15 cellular contexts compared by ENCODE assay signal in genomic region chr6:108955329-108955949, GRCh38.
DNase-seq lines count a peak whose midpoint lies in the region; ATAC-seq and TF ChIP-seq lines count a peak whose summit lies in the region.
"Had no signal": no experiment of that assay in that cellular context is flagged by ENCODE, and none has a peak within 500 bp of the region (broad histone marks: within the 10 kb centered on the region; RNA-seq: fewer than 3 reads in every experiment).

No MANE protein-coding gene starts in this region.

- POLR2A ChIA-PET in activated CD4-positive, alpha-beta T cell treated with anti-CD3 and anti-CD28 coated beads, Interleukin-2, amount 10 ng/mL, durations not matched to agents 7 days and 5 days (lab: Charles Lee): interaction anchor here (0.6 kb wide), 1 partner anchor 103 kb away, joined by 3 read pairs; no protein-coding TSS in a partner anchor

- H3K27ac Mint-ChIP-seq in activated CD4-positive, alpha-beta T cell treated with anti-CD3 and anti-CD28 coated beads, Interleukin-2, amount 10 ng/mL, durations not matched to agents 7 days and 5 days: peak overlapping the region; percentile 54
- peak overlapping the region; percentile 62 for H3K27ac Mint-ChIP-seq in activated T-helper 2 cell treated with anti-CD3 and anti-CD28 coated beads, Interferon-gamma antibody, Interleukin-2, Interleukin-4, amounts not matched to agents 10 μg/mL and 5 μg/mL and 100 μg/mL, durations not matched to agents 14 hours and 24 hours and 36 hours
- H3K27ac Mint-ChIP-seq in natural killer cell treated with Interleukin-12 subunit alpha and Interleukin-12 subunit beta and Interleukin-15 and Interleukin-18, amount 100 ng/mL, for 72 hours: no peak overlapping the region

- H3K4me1 ChIP-seq in OCI-LY3 (ENCODE audit: low read length): peaks cover 18% of the 10 kb centered on the region

- intact Hi-C loops in activated T-helper 2 cell treated with anti-CD3 and anti-CD28 coated beads, Interferon-gamma antibody, Interleukin-2, Interleukin-4, amounts not matched to agents 10 μg/mL and 5 μg/mL and 100 μg/mL, durations not matched to agents 14 hours and 24 hours and 36 hours (cut with micrococcal nuclease): no loop called here

- H3K4me2 ChIP-seq in OCI-LY3 (ENCODE audit: low read length): peak overlapping the region; percentile 24; the same call in 1 of the 2 replicates

- no peaks in the 10 kb centered on the region for H3K27me3 Mint-ChIP-seq in activated CD4-positive, alpha-beta T cell treated with anti-CD3 and anti-CD28 coated beads, Interleukin-2, amount 10 ng/mL, durations not matched to agents 7 days and 5 days
- no peaks in the 10 kb centered on the region for H3K27me3 Mint-ChIP-seq in activated T-helper 2 cell treated with anti-CD3 and anti-CD28 coated beads, Interferon-gamma antibody, Interleukin-2, Interleukin-4, amounts not matched to agents 10 μg/mL and 5 μg/mL and 100 μg/mL, durations not matched to agents 14 hours and 24 hours and 36 hours (ENCODE audit: low read depth)
- no peaks in the 10 kb centered on the region for H3K27me3 Mint-ChIP-seq in natural killer cell treated with Interleukin-12 subunit alpha and Interleukin-12 subunit beta and Interleukin-15 and Interleukin-18, amount 100 ng/mL, for 72 hours

- no peaks in the 10 kb centered on the region for H3K27me3 ChIP-seq in OCI-LY3 (ENCODE audit: low read depth, low read length)

- H2AFZ ChIP-seq in OCI-LY3 (ENCODE audit: low read depth, low read length): peak overlapping the region; percentile 45; the same call in 1 of the 2 replicates

- H3K4me1 Mint-ChIP-seq in activated CD4-positive, alpha-beta T cell treated with anti-CD3 and anti-CD28 coated beads, Interleukin-2, amount 10 ng/mL, durations not matched to agents 7 days and 5 days: peaks cover 25% of the 10 kb centered on the region
- H3K4me1 Mint-ChIP-seq in activated T-helper 2 cell treated with anti-CD3 and anti-CD28 coated beads, Interferon-gamma antibody, Interleukin-2, Interleukin-4, amounts not matched to agents 10 μg/mL and 5 μg/mL and 100 μg/mL, durations not matched to agents 14 hours and 24 hours and 36 hours (ENCODE audit: low read depth): peaks cover 27% of the 10 kb centered on the region
- H3K4me1 Mint-ChIP-seq in natural killer cell treated with Interleukin-12 subunit alpha and Interleukin-12 subunit beta and Interleukin-15 and Interleukin-18, amount 100 ng/mL, for 72 hours (ENCODE audit: low read depth in 2 of 2): peaks cover 20 to 28% of the 10 kb centered on the region in 2 donors

- in situ Hi-C loops in KBM-7 (cut with MboI; ENCODE audit: low pct_unique_long_range_greater_than_20kb, low sequenced_read_pairs): no loop called here

- H4K20me1 ChIP-seq in OCI-LY3 (ENCODE audit: insufficient read depth, low read length): no peaks in the 10 kb centered on the region

- no peaks in the 10 kb centered on the region for H3K36me3 Mint-ChIP-seq in activated CD4-positive, alpha-beta T cell treated with anti-CD3 and anti-CD28 coated beads, Interleukin-2, amount 10 ng/mL, durations not matched to agents 7 days and 5 days (ENCODE audit: low read depth)
- no peaks in the 10 kb centered on the region for H3K36me3 Mint-ChIP-seq in activated T-helper 2 cell treated with anti-CD3 and anti-CD28 coated beads, Interferon-gamma antibody, Interleukin-2, Interleukin-4, amounts not matched to agents 10 μg/mL and 5 μg/mL and 100 μg/mL, durations not matched to agents 14 hours and 24 hours and 36 hours (ENCODE audit: low read depth)
- no peaks in the 10 kb centered on the region for H3K36me3 Mint-ChIP-seq in natural killer cell treated with Interleukin-12 subunit alpha and Interleukin-12 subunit beta and Interleukin-15 and Interleukin-18, amount 100 ng/mL, for 72 hours
- H3K36me3 Mint-ChIP-seq: CD14-positive monocyte had no signal

- no peaks in the 10 kb centered on the region for H3K36me3 ChIP-seq in OCI-LY3 (replicated peaks; ENCODE audit: low read depth, low read length)

- CTCF ChIA-PET in activated CD4-positive, alpha-beta T cell treated with anti-CD3 and anti-CD28 coated beads, Interleukin-2, amount 10 ng/mL, durations not matched to agents 7 days and 5 days (lab: Charles Lee): interaction anchor here (0.6 to 4.5 kb wide), 5 partner anchors 11 to 408 kb away, joined by 3 to 26 read pairs (median 4); no protein-coding TSS in a partner anchor

- H3K9ac ChIP-seq in OCI-LY3 (ENCODE audit: low read length): no peak overlapping the region

- no peaks in the 10 kb centered on the region for H3K79me2 ChIP-seq in OCI-LY3 (ENCODE audit: low read length)

- no peak for DNase-seq in activated CD4-positive, alpha-beta T cell treated with anti-CD3 and anti-CD28 coated beads, Interleukin-2, amount 10 ng/mL, durations not matched to agents 7 days and 5 days
- no peak for DNase-seq in activated CD4-positive, alpha-beta T cell treated with anti-CD3 and anti-CD28 coated beads for 48 hours
- no peak for DNase-seq in activated T-helper 2 cell treated with anti-CD3 and anti-CD28 coated beads, Interferon-gamma antibody, Interleukin-2, Interleukin-4, amounts not matched to agents 10 μg/mL and 5 μg/mL and 100 μg/mL, durations not matched to agents 14 hours and 24 hours and 36 hours (ENCODE audit: low spot score)
- no peak for DNase-seq in natural killer cell treated with Interleukin-12 subunit alpha and Interleukin-12 subunit beta and Interleukin-15 and Interleukin-18, amount 100 ng/mL, for 72 hours (ENCODE audit: low spot score)
- no peak for DNase-seq in NCI-H2171 treated with DMSO at 0.1 percent for 48 hours (lab: John Stamatoyannopoulos, UW)
- no peak for DNase-seq in KBM-7
- DNase-seq in UCSD-AML1 (lab: John Stamatoyannopoulos, UW; ENCODE audit: unreplicated experiment): no peak
- DNase-seq: Caco-2, H7, Kasumi-1, NCI-H187 treated with DMSO at 0.1 percent for 48 hours, NCI-H446 treated with DMSO at 0.1 percent for 48 hours, NCI-H82 had no signal

- H3K4me3 ChIP-seq in OCI-LY3 (ENCODE audit: low read length): no peak overlapping the region

- no peak for ATAC-seq in natural killer cell treated with Interleukin-12 subunit alpha and Interleukin-12 subunit beta and Interleukin-15 and Interleukin-18, amount 100 ng/mL, for 72 hours

- no peak overlapping the region for H3K27ac ChIP-seq in OCI-LY3 (ENCODE audit: low read length)

- H3K4me3 Mint-ChIP-seq in activated CD4-positive, alpha-beta T cell treated with anti-CD3 and anti-CD28 coated beads, Interleukin-2, amount 10 ng/mL, durations not matched to agents 7 days and 5 days: no peak overlapping the region
- no peak overlapping the region for H3K4me3 Mint-ChIP-seq in activated T-helper 2 cell treated with anti-CD3 and anti-CD28 coated beads, Interferon-gamma antibody, Interleukin-2, Interleukin-4, amounts not matched to agents 10 μg/mL and 5 μg/mL and 100 μg/mL, durations not matched to agents 14 hours and 24 hours and 36 hours (ENCODE audit: low read depth)
- H3K4me3 Mint-ChIP-seq in natural killer cell treated with Interleukin-12 subunit alpha and Interleukin-12 subunit beta and Interleukin-15 and Interleukin-18, amount 100 ng/mL, for 72 hours: peak overlapping the region; percentile 31
- H3K4me3 Mint-ChIP-seq: CD14-positive monocyte had no signal

- no peak for TF ChIP-seq CTCF in OCI-LY3 (IDR thresholded peaks at IDR 0.05; ENCODE audit: low read depth, low read length)

- no peaks in the 10 kb centered on the region for H3K9me3 Mint-ChIP-seq in activated CD4-positive, alpha-beta T cell treated with anti-CD3 and anti-CD28 coated beads, Interleukin-2, amount 10 ng/mL, durations not matched to agents 7 days and 5 days
- no peaks in the 10 kb centered on the region for H3K9me3 Mint-ChIP-seq in activated T-helper 2 cell treated with anti-CD3 and anti-CD28 coated beads, Interferon-gamma antibody, Interleukin-2, Interleukin-4, amounts not matched to agents 10 μg/mL and 5 μg/mL and 100 μg/mL, durations not matched to agents 14 hours and 24 hours and 36 hours
- H3K9me3 Mint-ChIP-seq in natural killer cell treated with Interleukin-12 subunit alpha and Interleukin-12 subunit beta and Interleukin-15 and Interleukin-18, amount 100 ng/mL, for 72 hours: no peaks in the 10 kb centered on the region

- no peaks in the 10 kb centered on the region for H3K9me3 ChIP-seq in OCI-LY3 (ENCODE audit: insufficient read depth, low read length)
- H3K9me3 ChIP-seq: Caco-2 had no signal

Comparison
In these comparisons a context has a peak if more than half of its experiments do, and no peak if none do; other contexts are left out.
1. H3K27ac Mint-ChIP-seq: peak in activated CD4-positive, alpha-beta T cell treated with anti-CD3 and anti-CD28 coated beads, Interleukin-2, amount 10 ng/mL, durations not matched to agents 7 days and 5 days (single experiment) and activated T-helper 2 cell treated with anti-CD3 and anti-CD28 coated beads, Interferon-gamma antibody, Interleukin-2, Interleukin-4, amounts not matched to agents 10 μg/mL and 5 μg/mL and 100 μg/mL, durations not matched to agents 14 hours and 24 hours and 36 hours (single experiment); none in natural killer cell treated with Interleukin-12 subunit alpha and Interleukin-12 subunit beta and Interleukin-15 and Interleukin-18, amount 100 ng/mL, for 72 hours (0 of 2).